ENCODE assay signal across 30 cellular contexts in genomic region chr5:13740471-13740870, GRCh38.
"Had no signal": no experiment of that assay in that cellular context is flagged by ENCODE, and none has a peak within 500 bp of the region (broad histone marks: within the 10 kb centered on the region; RNA-seq: fewer than 3 reads in every experiment).

No MANE protein-coding gene starts in this region.

- H3K4me3 Mint-ChIP-seq: activated CD4-positive, alpha-beta T cell treated with anti-CD3 and anti-CD28 coated beads, Interleukin-2, amount 10 ng/mL, durations not matched to agents 24 days and 14 days; activated CD8-positive, alpha-beta T cell treated with anti-CD3 and anti-CD28 coated beads for 36 hours; activated naive CD4-positive, alpha-beta T cell treated with anti-CD3 and anti-CD28 coated beads, Interleukin-2, amount 50 U/mL, for 24 hours; activated naive CD8-positive, alpha-beta T cell treated with anti-CD3 and anti-CD28 coated beads, Interleukin-2, amount 10 ng/mL, durations not matched to agents 7 days and 5 days; activated T-cell treated with anti-CD3 and anti-CD28 coated beads, Interleukin-2, amount 50 U/mL, for 72 hours; activated T-helper 17 cell treated with anti-CD3 and anti-CD28 coated beads, Interleukin-2, amount 50 U/mL, for 72 hours; T-helper 1 cell treated with Interleukin-12 subunit alpha and Interleukin-12 subunit beta and Interleukin-4 antibody, amounts not matched to agents 30 μg/mL and 1 μg/mL, for 36 hours; T-helper 2 cell treated with Interferon-gamma antibody and Interleukin-4, amounts not matched to agents 5 μg/mL and 100 μg/mL, for 36 hours had no signal

- H3K4me3 ChIP-seq: ascending aorta, PC-9, SJCRH30 had no signal

- H3K27ac ChIP-seq: ascending aorta, PC-9, SJCRH30 had no signal

- H3K27me3 Mint-ChIP-seq: activated CD4-positive, alpha-beta T cell treated with anti-CD3 and anti-CD28 coated beads, Interleukin-2, amount 10 ng/mL, durations not matched to agents 24 days and 14 days; activated CD8-positive, alpha-beta T cell treated with anti-CD3 and anti-CD28 coated beads for 36 hours; activated naive CD4-positive, alpha-beta T cell treated with anti-CD3 and anti-CD28 coated beads, Interleukin-2, amount 50 U/mL, for 24 hours; activated naive CD8-positive, alpha-beta T cell treated with anti-CD3 and anti-CD28 coated beads, Interleukin-2, amount 10 ng/mL, durations not matched to agents 7 days and 5 days; activated T-helper 17 cell treated with anti-CD3 and anti-CD28 coated beads, Interleukin-2, amount 50 U/mL, for 72 hours had no signal

- ATAC-seq: activated CD8-positive, alpha-beta T cell treated with anti-CD3 and anti-CD28 coated beads for 36 hours; activated T-cell treated with anti-CD3 and anti-CD28 coated beads, Interleukin-2, amount 50 U/mL, for 72 hours; activated T-helper 17 cell treated with anti-CD3 and anti-CD28 coated beads, Interleukin-2, amount 50 U/mL, for 72 hours had no signal

- H3K27me3 ChIP-seq: ascending aorta, SJCRH30 had no signal

- H3K36me3 ChIP-seq: ascending aorta, SJCRH30 had no signal

- DNase-seq: activated CD4-positive, alpha-beta T cell treated with anti-CD3 and anti-CD28 coated beads, Interleukin-2, amount 10 ng/mL, durations not matched to agents 24 days and 14 days; activated CD4-positive, alpha-beta T cell treated with anti-CD3 and anti-CD28 coated beads, Interleukin-2, amount 50 U/mL, for 4 hours; activated CD8-positive, alpha-beta T cell treated with anti-CD3 and anti-CD28 coated beads for 36 hours; activated gamma-delta T cell; activated naive CD4-positive, alpha-beta T cell treated with Interleukin-2 at 50 U/mL for 16 hours; activated naive CD8-positive, alpha-beta T cell treated with anti-CD3 and anti-CD28 coated beads, Interleukin-2, amount 10 ng/mL, durations not matched to agents 7 days and 5 days; activated T-cell treated with anti-CD3 and anti-CD28 coated beads, Interleukin-2, amount 50 U/mL, for 1 hour; activated T-cell treated with anti-CD3 and anti-CD28 coated beads, Interleukin-2, amount 50 U/mL, for 72 hours; amygdala; KG1; NCI-H1048; NCI-H1105 treated with DMSO at 0.1 percent for 48 hours; NCI-H1436; NCI-H1694; NCI-H1930; NCI-H2081 treated with DMSO at 0.1 percent for 48 hours; NCI-H345; NCI-H524 treated with DMSO at 0.1 percent for 48 hours; NK-92 treated with Interleukin-12 subunit alpha and Interleukin-12 subunit beta, amount 100 ng/mL, for 24 hours; PC-9; SHP77; SJCRH30; SK-N-SH had no signal

- H3K4me1 ChIP-seq: ascending aorta, SJCRH30 had no signal

- FAIRE-seq: RCC 7860, TTC549 had no signal

- H3K27ac Mint-ChIP-seq: activated CD4-positive, alpha-beta T cell treated with anti-CD3 and anti-CD28 coated beads, Interleukin-2, amount 10 ng/mL, durations not matched to agents 24 days and 14 days; activated CD8-positive, alpha-beta T cell treated with anti-CD3 and anti-CD28 coated beads for 36 hours; activated naive CD4-positive, alpha-beta T cell treated with anti-CD3 and anti-CD28 coated beads, Interleukin-2, amount 50 U/mL, for 24 hours; activated naive CD8-positive, alpha-beta T cell treated with anti-CD3 and anti-CD28 coated beads, Interleukin-2, amount 10 ng/mL, durations not matched to agents 7 days and 5 days; activated T-cell treated with anti-CD3 and anti-CD28 coated beads, Interleukin-2, amount 50 U/mL, for 72 hours; activated T-helper 17 cell treated with anti-CD3 and anti-CD28 coated beads, Interleukin-2, amount 50 U/mL, for 72 hours; T-helper 1 cell treated with Interleukin-12 subunit alpha and Interleukin-12 subunit beta and Interleukin-4 antibody, amounts not matched to agents 30 μg/mL and 1 μg/mL, for 36 hours; T-helper 2 cell treated with Interferon-gamma antibody and Interleukin-4, amounts not matched to agents 5 μg/mL and 100 μg/mL, for 36 hours had no signal

- H3K36me3 Mint-ChIP-seq: activated naive CD4-positive, alpha-beta T cell treated with anti-CD3 and anti-CD28 coated beads, Interleukin-2, amount 50 U/mL, for 24 hours; activated naive CD8-positive, alpha-beta T cell treated with anti-CD3 and anti-CD28 coated beads, Interleukin-2, amount 10 ng/mL, durations not matched to agents 7 days and 5 days had no signal

- H3K4me1 Mint-ChIP-seq: activated CD4-positive, alpha-beta T cell treated with anti-CD3 and anti-CD28 coated beads, Interleukin-2, amount 10 ng/mL, durations not matched to agents 24 days and 14 days; activated naive CD4-positive, alpha-beta T cell treated with anti-CD3 and anti-CD28 coated beads, Interleukin-2, amount 50 U/mL, for 24 hours; activated naive CD8-positive, alpha-beta T cell treated with anti-CD3 and anti-CD28 coated beads, Interleukin-2, amount 10 ng/mL, durations not matched to agents 7 days and 5 days; activated T-helper 17 cell treated with anti-CD3 and anti-CD28 coated beads, Interleukin-2, amount 50 U/mL, for 72 hours had no signal
